Comparison of ENCODE assay signal across 13 cellular contexts in genomic region chr3:15217841-15218267, GRCh38.
"Had no signal": no experiment of that assay in that cellular context is flagged by ENCODE, and none has a peak within 500 bp of the region (broad histone marks: within the 10 kb centered on the region; RNA-seq: fewer than 3 reads in every experiment).

No MANE protein-coding gene starts in this region.

- H3K4me3 Mint-ChIP-seq: activated CD8-positive, alpha-beta T cell treated with anti-CD3 and anti-CD28 coated beads, Interleukin-2, amount 10 ng/mL, durations not matched to agents 7 days and 5 days; activated naive CD4-positive, alpha-beta T cell treated with anti-CD3 and anti-CD28 coated beads for 36 hours; immature natural killer cell had no signal

- ATAC-seq: activated CD8-positive, alpha-beta T cell treated with anti-CD3 and anti-CD28 coated beads, Interleukin-2, amount 10 ng/mL, durations not matched to agents 7 days and 5 days; mucosa of descending colon had no signal

- H3K9me3 Mint-ChIP-seq: activated naive CD4-positive, alpha-beta T cell treated with anti-CD3 and anti-CD28 coated beads for 36 hours; immature natural killer cell; naive thymus-derived CD8-positive, alpha-beta T cell had no signal

- DNase-seq: activated CD4-positive, alpha-beta T cell treated with anti-CD3 and anti-CD28 coated beads for 48 hours; activated CD8-positive, alpha-beta memory T cell treated with anti-CD3 and anti-CD28 coated beads, Interleukin-2, amount 50 U/mL, for 48 hours; activated CD8-positive, alpha-beta T cell treated with anti-CD3 and anti-CD28 coated beads, Interleukin-2, amount 10 ng/mL, durations not matched to agents 7 days and 5 days; activated naive CD4-positive, alpha-beta T cell treated with anti-CD3 and anti-CD28 coated beads for 36 hours; adrenal gland; immature natural killer cell; mammary epithelial cell; mucosa of descending colon; stimulated activated CD4-positive, alpha-beta T cell treated with anti-CD3 and anti-CD28 coated beads, Interleukin-2, amount 100 ng/mL, for 48 hours; stimulated activated naive CD4-positive, alpha-beta T cell treated with Interleukin-2 at 50 U/mL for 16 hours; T1000; upper lobe of left lung had no signal

- H3K27me3 Mint-ChIP-seq: naive thymus-derived CD8-positive, alpha-beta T cell had no signal

- H3K27ac Mint-ChIP-seq: activated CD8-positive, alpha-beta T cell treated with anti-CD3 and anti-CD28 coated beads, Interleukin-2, amount 10 ng/mL, durations not matched to agents 7 days and 5 days; activated naive CD4-positive, alpha-beta T cell treated with anti-CD3 and anti-CD28 coated beads for 36 hours had no signal
